ENCODE assay signal across 21 cellular contexts in the genomic region with DNA sequence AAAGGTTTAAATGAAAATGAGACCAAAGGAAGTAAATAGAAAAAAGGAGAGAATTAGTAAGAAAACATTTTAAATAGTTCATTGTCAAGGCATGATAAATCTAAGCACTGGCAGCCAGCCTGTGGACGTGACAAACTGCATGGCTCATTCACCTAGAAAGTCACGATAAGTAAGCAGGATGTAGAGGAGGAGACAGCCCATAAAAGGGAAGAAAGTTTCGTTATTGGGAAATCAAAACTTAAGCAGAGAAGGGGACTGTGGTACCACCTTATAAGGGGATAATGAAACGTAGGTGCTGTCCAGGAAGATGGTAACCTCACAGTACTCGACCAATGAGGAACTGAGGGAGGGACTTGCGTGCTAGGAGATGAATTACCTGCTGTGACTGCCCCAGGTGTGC.
DNase-seq lines count a peak whose midpoint lies in the region; ATAC-seq, FAIRE-seq and TF ChIP-seq lines count a peak whose summit lies in the region.
"Had no signal": no experiment of that assay in that cellular context is flagged by ENCODE, and none has a peak within 500 bp of the region (broad histone marks: within the 10 kb centered on the region; RNA-seq: fewer than 3 reads in every experiment).

No MANE protein-coding gene starts in this region.

- no peak for TF ChIP-seq CTCF in fibroblast of pulmonary artery (IDR thresholded peaks at IDR 0.05; ENCODE audit: low read length, missing control alignments)
- TF ChIP-seq CTCF in HepG2 (CRISPR knock-in tag; IDR thresholded peaks at IDR 0.05) = no peak

- no peak for TF ChIP-seq EP300 in HepG2 (IDR thresholded peaks at IDR 0.05; ENCODE audit: low read depth in 2 of 2, low read length in 2 of 2)
- no peak for TF ChIP-seq EP300 in HepG2 (CRISPR knock-in tag; IDR thresholded peaks at IDR 0.05; ENCODE audit: borderline replicate concordance)

- ATAC-seq in HG02973 (IDR thresholded peaks at IDR 0.05; ENCODE audit: unreplicated experiment) (peak; percentile 78), HepG2 (no peak)
- ATAC-seq: left lung had no signal

- H3K27ac ChIP-seq in HepG2 (ENCODE audit: extremely low read length, insufficient read depth, low read length) = no peak overlapping the region
- H3K27ac ChIP-seq: left lung, neutrophil, right atrium auricular region, vagina had no signal

- BruUV-seq in HepG2 (replicated peaks; lab: Mats Ljungman, UMichigan) = no TSS peak

- intact Hi-C loops in HepG2 (cut with micrococcal nuclease; ENCODE audit: unreplicated experiment) = no loop called here

- DNase-seq in EL (peak; percentile 16), RCC 7860 (ENCODE audit: low spot score) (peak; percentile 59), fibroblast of pulmonary artery (ENCODE audit: low read depth) (peak; percentile 15), NCI-H446 (lab: John Stamatoyannopoulos, UW) (no peak), NCI-H2029 (lab: John Stamatoyannopoulos, UW) (no peak), HepG2 (ENCODE audit: low spot score) (no peak), activated T-cell treated with anti-CD3 and anti-CD28 coated beads for 4 hours (no peak)
- DNase-seq: activated CD4-positive, alpha-beta T cell treated with anti-CD3 and anti-CD28 coated beads for 48 hours; activated CD8-positive, alpha-beta memory T cell treated with anti-CD3 and anti-CD28 coated beads, Interleukin-2, amount 50 U/mL, for 4 hours; activated effector memory CD4-positive, alpha-beta T cell treated with anti-CD3 and anti-CD28 coated beads, Interleukin-2, amount 50 U/mL, for 16 hours; GOT3; IMR-90; left lung; MM.1S; NCI-H1930; SHP77 had no signal

- H3K9me3 ChIP-seq in HepG2 (ENCODE audit: low read length) = peaks cover 53% of the 10 kb centered on the region
- H3K9me3 ChIP-seq: neutrophil, right atrium auricular region, vagina had no signal

- H3K4me3 ChIP-seq in fibroblast of pulmonary artery (replicated peaks; ENCODE audit: low read depth, low read length) = no peak overlapping the region
- no peak overlapping the region for H3K4me3 ChIP-seq in HepG2 (replicated peaks in 1 of 3; ENCODE audit: insufficient read depth in 1 of 3, low read depth in 2 of 3, low read length in 3 of 3)
- H3K4me3 ChIP-seq: left lung, right atrium auricular region, vagina had no signal

- FAIRE-seq in RCC 7860 (lab: Jason Lieb, UNC) = peak; percentile 49
- no peak for FAIRE-seq in HepG2 (lab: Jason Lieb, UNC)
- FAIRE-seq: GM12891 had no signal

- H3K27me3 ChIP-seq in HepG2 (ENCODE audit: control insufficient read depth in 1 of 2, insufficient read depth in 2 of 2, low read length in 2 of 2) = no peaks in the 10 kb centered on the region
- H3K27me3 ChIP-seq: left lung, neutrophil, right atrium auricular region, vagina had no signal

- no peaks in the 10 kb centered on the region for H4K20me1 ChIP-seq in HepG2 (ENCODE audit: insufficient read depth, low read length)

- 1% methylated on average over 6 of the region's 6 CpGs for WGBS in HepG2 (ENCODE audit: low lambda C conversion rate)

- in situ Hi-C loops in HepG2 (cut with HindIII; ENCODE audit: extremely low pct_ligation_motif_present, low pct_unique_long_range_greater_than_20kb) = no loop called here

- CTCF ChIA-PET in HepG2 (lab: Yijun Ruan, JAX; ENCODE audit: low intra/inter-chr PET ratio, low total read pairs) = no interaction called here

- no peaks in the 10 kb centered on the region for H3K4me1 ChIP-seq in HepG2 (ENCODE audit: insufficient read depth, low read length)
- H3K4me1 ChIP-seq: left lung, right atrium auricular region, vagina had no signal

- POLR2A ChIA-PET in HepG2 (lab: Yijun Ruan, JAX) = no interaction called here

- no peak for TF ChIP-seq RAD21 in HepG2 (CRISPR knock-in tag; IDR thresholded peaks at IDR 0.05)

- H3K9ac ChIP-seq in HepG2 (ENCODE audit: insufficient read depth, low read depth, low read length) = no peak overlapping the region

- no peak overlapping the region for H3K4me2 ChIP-seq in HepG2 (ENCODE audit: low read depth, low read length)

- no peaks in the 10 kb centered on the region for H3K36me3 ChIP-seq in HepG2 (replicated peaks in 1 of 2; ENCODE audit: control insufficient read depth in 1 of 2, insufficient read depth in 2 of 2, low read length in 2 of 2)
- H3K36me3 ChIP-seq: left lung, neutrophil, right atrium auricular region, vagina had no signal

- TF ChIP-seq POLR2A in HepG2 (IDR thresholded peaks at IDR 0.05; ENCODE audit: insufficient read depth in 1 of 2, low read depth in 2 of 2, low read length in 2 of 2) = no peak

- H3K79me2 ChIP-seq in HepG2 (ENCODE audit: insufficient read depth, low read length) = no peaks in the 10 kb centered on the region

- no peak overlapping the region for H2AFZ ChIP-seq in HepG2 (ENCODE audit: low read length)

TF ChIP-seq in HepG2, 621 proteins besides CTCF, POLR2A, EP300 and RAD21 (continues in another document):
- no peak for TF ChIP-seq MIXL1 (CRISPR knock-in tag; IDR thresholded peaks at IDR 0.05)
- TF ChIP-seq, protein P1, sequence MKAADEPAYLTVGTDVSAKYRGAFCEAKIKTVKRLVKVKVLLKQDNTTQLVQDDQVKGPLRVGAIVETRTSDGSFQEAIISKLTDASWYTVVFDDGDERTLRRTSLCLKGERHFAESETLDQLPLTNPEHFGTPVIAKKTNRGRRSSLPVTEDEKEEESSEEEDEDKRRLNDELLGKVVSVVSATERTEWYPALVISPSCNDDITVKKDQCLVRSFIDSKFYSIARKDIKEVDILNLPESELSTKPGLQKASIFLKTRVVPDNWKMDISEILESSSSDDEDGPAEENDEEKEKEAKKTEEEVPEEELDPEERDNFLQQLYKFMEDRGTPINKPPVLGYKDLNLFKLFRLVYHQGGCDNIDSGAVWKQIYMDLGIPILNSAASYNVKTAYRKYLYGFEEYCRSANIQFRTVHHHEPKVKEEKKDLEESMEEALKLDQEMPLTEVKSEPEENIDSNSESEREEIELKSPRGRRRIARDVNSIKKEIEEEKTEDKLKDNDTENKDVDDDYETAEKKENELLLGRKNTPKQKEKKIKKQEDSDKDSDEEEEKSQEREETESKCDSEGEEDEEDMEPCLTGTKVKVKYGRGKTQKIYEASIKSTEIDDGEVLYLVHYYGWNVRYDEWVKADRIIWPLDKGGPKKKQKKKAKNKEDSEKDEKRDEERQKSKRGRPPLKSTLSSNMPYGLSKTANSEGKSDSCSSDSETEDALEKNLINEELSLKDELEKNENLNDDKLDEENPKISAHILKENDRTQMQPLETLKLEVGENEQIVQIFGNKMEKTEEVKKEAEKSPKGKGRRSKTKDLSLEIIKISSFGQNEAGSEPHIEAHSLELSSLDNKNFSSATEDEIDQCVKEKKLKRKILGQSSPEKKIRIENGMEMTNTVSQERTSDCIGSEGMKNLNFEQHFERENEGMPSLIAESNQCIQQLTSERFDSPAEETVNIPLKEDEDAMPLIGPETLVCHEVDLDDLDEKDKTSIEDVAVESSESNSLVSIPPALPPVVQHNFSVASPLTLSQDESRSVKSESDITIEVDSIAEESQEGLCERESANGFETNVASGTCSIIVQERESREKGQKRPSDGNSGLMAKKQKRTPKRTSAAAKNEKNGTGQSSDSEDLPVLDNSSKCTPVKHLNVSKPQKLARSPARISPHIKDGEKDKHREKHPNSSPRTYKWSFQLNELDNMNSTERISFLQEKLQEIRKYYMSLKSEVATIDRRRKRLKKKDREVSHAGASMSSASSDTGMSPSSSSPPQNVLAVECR (CRISPR knock-in tag; IDR thresholded peaks at IDR 0.05; ENCODE audit: borderline replicate concordance) = no peak
- TF ChIP-seq CREM (IDR thresholded peaks at IDR 0.05) = no peak
- no peak for TF ChIP-seq CREM (CRISPR knock-in tag; IDR thresholded peaks at IDR 0.05)
- no peak for TF ChIP-seq ZNF180 (CRISPR knock-in tag; IDR thresholded peaks at IDR 0.05; ENCODE audit: borderline replicate concordance, low read depth)
- no peak for TF ChIP-seq MED13 (CRISPR knock-in tag; IDR thresholded peaks at IDR 0.05)
- TF ChIP-seq DNMT1 (CRISPR knock-in tag; IDR thresholded peaks at IDR 0.05) = no peak
- no peak for TF ChIP-seq NKX3-1 (CRISPR knock-in tag; IDR thresholded peaks at IDR 0.05)
- TF ChIP-seq, protein P2, sequence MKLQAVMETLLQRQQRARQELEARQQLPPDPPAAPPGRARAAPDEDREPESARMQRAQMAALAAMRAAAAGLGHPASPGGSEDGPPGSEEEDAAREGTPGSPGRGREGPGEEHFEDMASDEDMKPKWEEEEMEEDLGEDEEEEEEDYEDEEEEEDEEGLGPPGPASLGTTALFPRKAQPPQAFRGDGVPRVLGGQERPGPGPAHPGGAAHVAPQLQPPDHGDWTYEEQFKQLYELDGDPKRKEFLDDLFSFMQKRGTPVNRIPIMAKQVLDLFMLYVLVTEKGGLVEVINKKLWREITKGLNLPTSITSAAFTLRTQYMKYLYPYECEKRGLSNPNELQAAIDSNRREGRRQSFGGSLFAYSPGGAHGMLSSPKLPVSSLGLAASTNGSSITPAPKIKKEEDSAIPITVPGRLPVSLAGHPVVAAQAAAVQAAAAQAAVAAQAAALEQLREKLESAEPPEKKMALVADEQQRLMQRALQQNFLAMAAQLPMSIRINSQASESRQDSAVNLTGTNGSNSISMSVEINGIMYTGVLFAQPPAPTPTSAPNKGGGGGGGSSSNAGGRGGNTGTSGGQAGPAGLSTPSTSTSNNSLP (IDR thresholded peaks at IDR 0.05; ENCODE audit: low read depth, low read length) = no peak
- no peak for TF ChIP-seq SATB2 (CRISPR knock-in tag; IDR thresholded peaks at IDR 0.05)
- no peak for TF ChIP-seq BRCA1 (CRISPR knock-in tag; IDR thresholded peaks at IDR 0.05)
- TF ChIP-seq RBM39 (IDR thresholded peaks at IDR 0.05; ENCODE audit: low read depth, low read length, poor library complexity, severe bottlenecking) = no peak
- TF ChIP-seq, protein P3, sequence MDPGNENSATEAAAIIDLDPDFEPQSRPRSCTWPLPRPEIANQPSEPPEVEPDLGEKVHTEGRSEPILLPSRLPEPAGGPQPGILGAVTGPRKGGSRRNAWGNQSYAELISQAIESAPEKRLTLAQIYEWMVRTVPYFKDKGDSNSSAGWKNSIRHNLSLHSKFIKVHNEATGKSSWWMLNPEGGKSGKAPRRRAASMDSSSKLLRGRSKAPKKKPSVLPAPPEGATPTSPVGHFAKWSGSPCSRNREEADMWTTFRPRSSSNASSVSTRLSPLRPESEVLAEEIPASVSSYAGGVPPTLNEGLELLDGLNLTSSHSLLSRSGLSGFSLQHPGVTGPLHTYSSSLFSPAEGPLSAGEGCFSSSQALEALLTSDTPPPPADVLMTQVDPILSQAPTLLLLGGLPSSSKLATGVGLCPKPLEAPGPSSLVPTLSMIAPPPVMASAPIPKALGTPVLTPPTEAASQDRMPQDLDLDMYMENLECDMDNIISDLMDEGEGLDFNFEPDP (CRISPR knock-in tag; conservative IDR thresholded peaks at IDR 0.05) = no peak
- TF ChIP-seq RAD51 (IDR thresholded peaks at IDR 0.05; ENCODE audit: borderline replicate concordance) = no peak

Comparison
In these comparisons a context has a peak if more than half of its experiments do, and no peak if none do; other contexts are left out.
1. DNase-seq: peak in EL (single experiment), RCC 7860 (single experiment) and fibroblast of pulmonary artery (single experiment); none in NCI-H446 (0 of 2), NCI-H2029 (single experiment), HepG2 (single experiment) and activated T-cell treated with anti-CD3 and anti-CD28 coated beads for 4 hours (single experiment).